In genomic region chr22:35539910-35540599, GRCh38 we compare ENCODE assay signal across 8 cellular contexts. TPM values are rescaled to one million over a fixed set of nuclear protein-coding genes. Genes with fewer than 3 reads are reported as not detected.
A peak's percentile ranks its signal among the peaks of the same experiment; 100 is the strongest.
DNase-seq lines count a peak whose midpoint lies in the region; ATAC-seq, FAIRE-seq and TF ChIP-seq lines count a peak whose summit lies in the region.

No MANE protein-coding gene starts in this region.

- H3K9me2 ChIP-seq in Loucy (replicated peaks; ENCODE audit: low read depth, low read length) = no peaks in the 10 kb centered on the region

- ATAC-seq in activated CD8-positive, alpha-beta T cell treated with anti-CD3 and anti-CD28 coated beads for 36 hours = peak; percentile 90
- ATAC-seq in HG03469 (IDR thresholded peaks at IDR 0.05; ENCODE audit: unreplicated experiment) = no peak

- peaks cover 26% of the 10 kb centered on the region for H3K27me3 Mint-ChIP-seq in activated CD8-positive, alpha-beta T cell treated with anti-CD3 and anti-CD28 coated beads for 36 hours

- H3K27me3 ChIP-seq in Loucy (ENCODE audit: insufficient read depth, low read length, poor library complexity, severe bottlenecking) (no peaks in the 10 kb centered on the region), mesenchymal stem cell (ENCODE audit: control insufficient read depth in 1 of 2, insufficient read depth in 1 of 2, low read length in 2 of 2) (peaks cover 42 to 70% of the 10 kb centered on the region in 2 experiments)

- H3K4me1 ChIP-seq in Loucy (ENCODE audit: insufficient read depth, low read length, poor library complexity, severe bottlenecking) = peaks cover 43% of the 10 kb centered on the region
- H3K4me1 ChIP-seq in mesenchymal stem cell (ENCODE audit: control insufficient read depth, insufficient read depth, low read depth, low read length) = peaks cover 24% of the 10 kb centered on the region

- H3K9me3 Mint-ChIP-seq in activated CD8-positive, alpha-beta T cell treated with anti-CD3 and anti-CD28 coated beads for 36 hours = no peaks in the 10 kb centered on the region

- intact Hi-C loops in activated CD8-positive, alpha-beta T cell treated with anti-CD3 and anti-CD28 coated beads for 36 hours (cut with micrococcal nuclease) = no loop called here

- peaks cover 9% of the 10 kb centered on the region for H3K4me1 Mint-ChIP-seq in activated CD8-positive, alpha-beta T cell treated with anti-CD3 and anti-CD28 coated beads for 36 hours (ENCODE audit: low read depth)

- no peaks in the 10 kb centered on the region for H3K36me3 Mint-ChIP-seq in activated CD8-positive, alpha-beta T cell treated with anti-CD3 and anti-CD28 coated beads for 36 hours (ENCODE audit: low read depth)

- POLR2A ChIA-PET in activated CD8-positive, alpha-beta T cell treated with anti-CD3 and anti-CD28 coated beads for 36 hours (lab: Charles Lee) = no interaction called here

- no peak for FAIRE-seq in GM18507 (lab: Jason Lieb, UNC)

- H2AFZ ChIP-seq in Loucy (ENCODE audit: low read length) (peak overlapping the region; percentile 79), mesenchymal stem cell (ENCODE audit: low read depth, low read length) (peak overlapping the region; percentile 60)

- H3K4ac ChIP-seq in mesenchymal stem cell (ENCODE audit: low read depth in 1 of 2, low read length in 2 of 2) = no peak overlapping the region

- peak overlapping the region; percentile 82 for H4K91ac ChIP-seq in mesenchymal stem cell (ENCODE audit: low read length)

- H3K27ac Mint-ChIP-seq in activated CD8-positive, alpha-beta T cell treated with anti-CD3 and anti-CD28 coated beads for 36 hours = no peak overlapping the region

- peak overlapping the region in 1 of 2 experiments; percentile 14 for H3K14ac ChIP-seq in mesenchymal stem cell (ENCODE audit: low read length in 2 of 2)

- H3K4me3 ChIP-seq in Loucy (ENCODE audit: low read length, poor library complexity, severe bottlenecking) (peak overlapping the region; percentile 73), mesenchymal stem cell (ENCODE audit: insufficient read depth in 1 of 2, low read depth in 1 of 2, low read length in 2 of 2) (peak overlapping the region; percentile 58 to 76)

- H3K36me3 ChIP-seq in Loucy (ENCODE audit: insufficient read depth, low read length) (no peaks in the 10 kb centered on the region), mesenchymal stem cell (ENCODE audit: control insufficient read depth in 1 of 2, insufficient read depth in 2 of 2, low read depth in 1 of 2, low read length in 2 of 2) (no peaks in the 10 kb centered on the region)

- peak overlapping the region; percentile 70 for H3K4me3 Mint-ChIP-seq in activated CD8-positive, alpha-beta T cell treated with anti-CD3 and anti-CD28 coated beads for 36 hours

- H2BK15ac ChIP-seq in mesenchymal stem cell (ENCODE audit: low read depth, poor library complexity, severe bottlenecking) = peak overlapping the region; percentile 70

- H2BK120ac ChIP-seq in mesenchymal stem cell (ENCODE audit: low read depth, low read length) = peak overlapping the region; percentile 71

- H3K9me3 ChIP-seq in Loucy (ENCODE audit: insufficient read depth, low read depth, low read length) (no peaks in the 10 kb centered on the region), mesenchymal stem cell (ENCODE audit: control insufficient read depth, low read length) (no peaks in the 10 kb centered on the region)

- no peak overlapping the region for H2AK5ac ChIP-seq in mesenchymal stem cell (ENCODE audit: low read length, severe bottlenecking)

- H3K79me1 ChIP-seq in mesenchymal stem cell (replicated peaks; ENCODE audit: low read length, poor library complexity, severe bottlenecking) = no peaks in the 10 kb centered on the region

- DNase-seq in GM18507 (ENCODE audit: extremely low spot score, insufficient read length, low read depth) = peak; percentile 64
- DNase-seq in activated CD8-positive, alpha-beta T cell treated with anti-CD3 and anti-CD28 coated beads for 36 hours = peak; percentile 65
- peak; percentile 52 for DNase-seq in effector CD8-positive, alpha-beta T cell (lab: John Stamatoyannopoulos, UW)
- DNase-seq in mesenchymal stem cell = peak; percentile 43
- DNase-seq in stimulated activated CD8-positive, alpha-beta memory T cell treated with anti-CD3 and anti-CD28 coated beads, Interleukin-12 subunit alpha, Interleukin-12 subunit beta, amount 100 ng/mL, for 1 hour (ENCODE audit: low read depth) = peak; percentile 33
- no peak for DNase-seq in NCI-H2107 treated with DMSO at 0.1 percent for 48 hours (lab: John Stamatoyannopoulos, UW; ENCODE audit: unreplicated experiment)

- peak overlapping the region; percentile 44 to 67 for H3K18ac ChIP-seq in mesenchymal stem cell (ENCODE audit: low read depth in 1 of 2, low read length in 2 of 2)

- H4K8ac ChIP-seq in mesenchymal stem cell (ENCODE audit: low read length) = peak overlapping the region; percentile 61

- no peak overlapping the region for H3K27ac ChIP-seq in mesenchymal stem cell (ENCODE audit: low read length, poor library complexity, severe bottlenecking)

- CTCF ChIA-PET in activated CD8-positive, alpha-beta T cell treated with anti-CD3 and anti-CD28 coated beads for 36 hours (lab: Charles Lee) = interaction anchor here (1.0 to 2.2 kb wide), 4 partner anchors 8 to 189 kb away, joined by 3 to 13 read pairs (median 4); no protein-coding TSS in a partner anchor

- H3K4me2 ChIP-seq in Loucy (ENCODE audit: low read depth, low read length, poor library complexity, severe bottlenecking) (peak overlapping the region; percentile 76), mesenchymal stem cell (ENCODE audit: low read length, poor library complexity, severe bottlenecking) (peak overlapping the region; percentile 93)

- no peak overlapping the region for H3K23ac ChIP-seq in mesenchymal stem cell (ENCODE audit: low read length in 2 of 2)

- H3F3A ChIP-seq in Loucy (ENCODE audit: low read depth) = no peaks in the 10 kb centered on the region

- 3% methylated on average over 46 of the region's 89 CpGs for WGBS in mesenchymal stem cell

- H3K79me2 ChIP-seq in Loucy (ENCODE audit: insufficient read depth, low read length) = no peaks in the 10 kb centered on the region

- H2BK5ac ChIP-seq in mesenchymal stem cell (ENCODE audit: low read depth, low read length, poor library complexity, severe bottlenecking) = no peak overlapping the region

- H3K9ac ChIP-seq in Loucy (ENCODE audit: low read depth, low read length, poor library complexity, severe bottlenecking) (peak overlapping the region; percentile 47), mesenchymal stem cell (ENCODE audit: low read length) (peak overlapping the region; percentile 48)

- H2BK12ac ChIP-seq in mesenchymal stem cell (ENCODE audit: low read length in 2 of 2) = peak overlapping the region in 1 of 2 experiments; percentile 74

- no peak for TF ChIP-seq CTCF in Loucy (conservative IDR thresholded peaks at IDR 0.05; ENCODE audit: low read length)
- TF ChIP-seq CTCF in activated CD8-positive, alpha-beta T cell treated with anti-CD3 and anti-CD28 coated beads for 36 hours (IDR thresholded peaks at IDR 0.05) = no peak

- no peaks in the 10 kb centered on the region for H4K20me1 ChIP-seq in Loucy (ENCODE audit: insufficient read depth, low read length, poor library complexity, severe bottlenecking)

RNA-seq across cellular contexts. Expression of gene RASD2, which starts 0.6 kb away (rescaled TPM):
- not detected for total RNA-seq in activated CD8-positive, alpha-beta T cell treated with anti-CD3 and anti-CD28 coated beads for 36 hours
- 0.58 TPM for polyA plus RNA-seq in mesenchymal stem cell (2013, experiment 1 of 2)
- polyA plus RNA-seq in mesenchymal stem cell (2013, experiment 2 of 2) = 0.51 TPM
